ENCODE assay signal across 10 cellular contexts in genomic region chr16:3961449-3961849, GRCh38.
A peak's percentile ranks its signal among the peaks of the same experiment; 100 is the strongest.
DNase-seq lines count a peak whose midpoint lies in the region; ATAC-seq and TF ChIP-seq lines count a peak whose summit lies in the region.
"Had no signal": no experiment of that assay in that cellular context is flagged by ENCODE, and none has a peak within 500 bp of the region (broad histone marks: within the 10 kb centered on the region; RNA-seq: fewer than 3 reads in every experiment).

No MANE protein-coding gene starts in this region.

- no peaks in the 10 kb centered on the region for H3K36me3 ChIP-seq in colonic mucosa

- no peak overlapping the region for H3K9ac ChIP-seq in colonic mucosa (ENCODE audit: low read depth in 2 of 2, low read length in 2 of 2)
- H3K9ac ChIP-seq: parathyroid adenoma had no signal

- intact Hi-C loops in colonic mucosa (cut with DNase I) = no loop called here

- peak overlapping the region in 1 of 8 donors; percentile 82 for H3K4me3 Mint-ChIP-seq in naive B cell

- DNase-seq in AG09309 (ENCODE audit: low read depth) (no peak), HT1080 (ENCODE audit: low read depth) (peak; percentile 28), colonic mucosa (no peak), naive B cell (no peak), HT-29 (ENCODE audit: low spot score) (no peak), SKM-1 treated with dmso at 0.1 percent for 144 hours (lab: John Stamatoyannopoulos, UW; ENCODE audit: unreplicated experiment) (no peak), SIG-M5 treated with dmso at 0.1 percent for 504 hours (lab: John Stamatoyannopoulos, UW; ENCODE audit: unreplicated experiment) (no peak), cerebellar nuclear complex (lab: John Stamatoyannopoulos, UW) (no peak)
- DNase-seq: central memory CD4-positive, alpha-beta T cell had no signal

- peaks cover 21 to 25% (median 24%) of the 10 kb centered on the region in 3 donors for H3K27me3 Mint-ChIP-seq in naive B cell

- H3K9me3 Mint-ChIP-seq in naive B cell = no peaks in the 10 kb centered on the region

- H3K9me3 ChIP-seq in colonic mucosa = no peaks in the 10 kb centered on the region

- H3K36me3 Mint-ChIP-seq in naive B cell = peaks cover 6 to 8% of the 10 kb centered on the region in 2 donors

- no peak for ATAC-seq in naive B cell (ENCODE audit: low read depth in 2 of 2)

- H3K27ac Mint-ChIP-seq in naive B cell = peak overlapping the region in 4 of 6 donors; percentile 20 to 82 (median 53)

- TF ChIP-seq CTCF in AG09309 (IDR thresholded peaks at IDR 0.05; ENCODE audit: control insufficient read depth, insufficient read depth, low read depth, low read length, missing control alignments) (no peak), colonic mucosa (IDR thresholded peaks at IDR 0.05) (no peak)

- peaks cover 5 to 25% (median 10%) of the 10 kb centered on the region in 3 donors for H3K4me1 Mint-ChIP-seq in naive B cell

- H3K4me1 ChIP-seq in colonic mucosa = no peaks in the 10 kb centered on the region
- H3K4me1 ChIP-seq: parathyroid adenoma had no signal

- H3K27ac ChIP-seq in colonic mucosa = peak overlapping the region; percentile 64
- H3K27ac ChIP-seq: parathyroid adenoma had no signal

- no peaks in the 10 kb centered on the region for H3K27me3 ChIP-seq in colonic mucosa

- H3K4me3 ChIP-seq in AG09309 (ENCODE audit: control insufficient read depth, low read depth, low read length) (peak overlapping the region; percentile 42), colonic mucosa (no peak overlapping the region)
